22 cellular contexts compared by ENCODE assay signal in the genomic region with DNA sequence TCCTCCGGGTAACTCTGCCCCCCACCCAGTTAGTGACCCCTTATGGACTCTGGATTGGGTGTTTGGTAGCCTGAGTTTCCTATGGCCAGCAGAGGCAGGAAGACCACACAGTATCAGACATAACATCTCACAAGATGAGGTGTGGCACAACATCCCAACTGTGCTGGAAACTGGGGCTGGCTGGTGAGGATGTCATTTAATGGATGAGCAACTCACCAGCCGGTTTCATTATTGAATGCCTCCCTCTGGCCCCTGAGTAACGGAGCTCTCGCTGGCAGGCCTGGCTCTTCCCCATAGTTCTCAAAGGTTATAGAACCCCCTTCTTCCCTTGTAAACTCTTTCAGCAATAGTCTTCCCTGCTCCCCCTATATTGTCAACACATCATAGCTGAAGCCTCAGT.
A peak's percentile ranks its signal among the peaks of the same experiment; 100 is the strongest.
DNase-seq lines count a peak whose midpoint lies in the region; ATAC-seq, FAIRE-seq and TF ChIP-seq lines count a peak whose summit lies in the region.
"Had no signal": no experiment of that assay in that cellular context is flagged by ENCODE, and none has a peak within 500 bp of the region (broad histone marks: within the 10 kb centered on the region; RNA-seq: fewer than 3 reads in every experiment).

No MANE protein-coding gene starts in this region.

- peak overlapping the region; percentile 84 for H2AFZ ChIP-seq in OCI-LY7 (ENCODE audit: low read length)
- H2AFZ ChIP-seq: GM23248, PC-9 had no signal

- no peak for DNase-seq in GM19239 (ENCODE audit: insufficient read length, low spot score)
- peak; percentile 56 for DNase-seq in OCI-LY7 (ENCODE audit: low spot score)
- DNase-seq in left kidney (ENCODE audit: low read depth, low spot score) = peak; percentile 77
- DNase-seq in stimulated activated naive B cell treated with anti-CD40 and anti-IgM and Interleukin-4, amounts not matched to agents 10 μg/mL and 1 μg/mL and 100 μg/mL, for 72 hours = no peak
- DNase-seq in stimulated activated CD4-positive, alpha-beta T cell treated with anti-CD3 and anti-CD28 coated beads, Interleukin-1b, Interleukin-23, amount 100 ng/mL, for 48 hours = no peak
- no peak for DNase-seq in NCI-H2227 (lab: John Stamatoyannopoulos, UW; ENCODE audit: unreplicated experiment)
- DNase-seq in activated CD8-positive, alpha-beta memory T cell treated with anti-CD3 and anti-CD28 coated beads, Interleukin-2, amount 50 U/mL, for 48 hours = no peak
- DNase-seq: GDM1, GM23248, IMR-90, Kasumi-1, MM.1S, NCI-H1092, NCI-H1436 treated with DMSO at 0.1 percent for 48 hours, NCI-H2081, NCI-H510A, NCI-H774, PC-9 had no signal

- intact Hi-C loops in OCI-LY7 (cut with micrococcal nuclease; ENCODE audit: unreplicated experiment) = no loop called here

- peak overlapping the region; percentile 32 for H3K4me3 ChIP-seq in OCI-LY7 (ENCODE audit: low read depth, low read length, poor library complexity, severe bottlenecking)
- H3K4me3 ChIP-seq: GM23248, HAP-1, PC-9, SJCRH30 had no signal

- peaks cover 0 to 9% of the 10 kb centered on the region in 2 donors for H3K36me3 Mint-ChIP-seq in stimulated activated naive B cell treated with anti-CD40 and anti-IgM and Interleukin-4, amounts not matched to agents 10 μg/mL and 1 μg/mL and 100 μg/mL, for 72 hours

- H3K9me3 ChIP-seq in OCI-LY7 (ENCODE audit: low read length) = no peaks in the 10 kb centered on the region
- H3K9me3 ChIP-seq: HAP-1, SJCRH30 had no signal

- H3K79me2 ChIP-seq in OCI-LY7 (ENCODE audit: insufficient read depth, low read depth, low read length) = no peaks in the 10 kb centered on the region

- peak overlapping the region; percentile 27 to 28 for H3K4me3 Mint-ChIP-seq in stimulated activated naive B cell treated with anti-CD40 and anti-IgM and Interleukin-4, amounts not matched to agents 10 μg/mL and 1 μg/mL and 100 μg/mL, for 72 hours

- peak overlapping the region; percentile 98 for H3K27ac ChIP-seq in OCI-LY7 (ENCODE audit: low read depth, low read length, poor library complexity, severe bottlenecking)
- H3K27ac ChIP-seq: GM23248, HL-60, PC-9, RWPE1, SJCRH30 had no signal

- CTCF ChIA-PET in OCI-LY7 (lab: Charles Lee; ENCODE audit: unreplicated experiment) = no interaction called here

- peaks cover 71 to 95% of the 10 kb centered on the region in 2 donors for H3K4me1 Mint-ChIP-seq in stimulated activated naive B cell treated with anti-CD40 and anti-IgM and Interleukin-4, amounts not matched to agents 10 μg/mL and 1 μg/mL and 100 μg/mL, for 72 hours

- H3K9me3 Mint-ChIP-seq in stimulated activated naive B cell treated with anti-CD40 and anti-IgM and Interleukin-4, amounts not matched to agents 10 μg/mL and 1 μg/mL and 100 μg/mL, for 72 hours = peaks cover 6 to 10% of the 10 kb centered on the region in 2 donors

- peaks cover 97% of the 10 kb centered on the region for H3K4me1 ChIP-seq in OCI-LY7 (ENCODE audit: insufficient read depth, low read length, poor library complexity, severe bottlenecking)

- H3K27me3 Mint-ChIP-seq in stimulated activated naive B cell treated with anti-CD40 and anti-IgM and Interleukin-4, amounts not matched to agents 10 μg/mL and 1 μg/mL and 100 μg/mL, for 72 hours = no peaks in the 10 kb centered on the region

- H3K36me3 ChIP-seq in OCI-LY7 (ENCODE audit: insufficient read depth, low read length) = no peaks in the 10 kb centered on the region
- H3K36me3 ChIP-seq: HAP-1, SJCRH30 had no signal

- H4K20me1 ChIP-seq in OCI-LY7 (ENCODE audit: insufficient read depth, low read length) = no peaks in the 10 kb centered on the region

- H3K4me2 ChIP-seq in OCI-LY7 (ENCODE audit: low read length) = peak overlapping the region; percentile 67
- H3K4me2 ChIP-seq: PC-9 had no signal

- H3K27ac Mint-ChIP-seq in stimulated activated naive B cell treated with anti-CD40 and anti-IgM and Interleukin-4, amounts not matched to agents 10 μg/mL and 1 μg/mL and 100 μg/mL, for 72 hours = peak overlapping the region; percentile 82

- POLR2A ChIA-PET in OCI-LY7 (lab: Charles Lee) = interaction anchor here (0.7 to 3.3 kb wide), 8 partner anchors 11 to 88 kb away, joined by 3 to 28 read pairs (median 7); no protein-coding TSS in a partner anchor

- no peaks in the 10 kb centered on the region for H3K9me2 ChIP-seq in OCI-LY7 (ENCODE audit: insufficient read depth, low read length)

- 0 out of 2 replicates have a peak, but pooled peaks have one; percentile 5 for TF ChIP-seq CTCF in OCI-LY7 (conservative IDR thresholded peaks at IDR 0.05; ENCODE audit: low read length)

- no TSS peak for BruUV-seq in OCI-LY7 (replicated peaks; lab: Mats Ljungman, UMichigan)

- FAIRE-seq in GM19239 (lab: Jason Lieb, UNC) = peak; percentile 61

- no peak for ATAC-seq in stimulated activated naive B cell treated with anti-CD40 and anti-IgM and Interleukin-4, amounts not matched to agents 10 μg/mL and 1 μg/mL and 100 μg/mL, for 72 hours (replicated peaks)

Comparison
In these comparisons a context has a peak if more than half of its experiments do, and no peak if none do; other contexts are left out.
1. DNase-seq: peak in OCI-LY7 (single experiment) and left kidney (single experiment); none in GM19239 (single experiment), stimulated activated naive B cell treated with anti-CD40 and anti-IgM and Interleukin-4, amounts not matched to agents 10 μg/mL and 1 μg/mL and 100 μg/mL, for 72 hours (single experiment), stimulated activated CD4-positive, alpha-beta T cell treated with anti-CD3 and anti-CD28 coated beads, Interleukin-1b, Interleukin-23, amount 100 ng/mL, for 48 hours (single experiment), NCI-H2227 (single experiment) and activated CD8-positive, alpha-beta memory T cell treated with anti-CD3 and anti-CD28 coated beads, Interleukin-2, amount 50 U/mL, for 48 hours (single experiment).